1 cellular context compared by ENCODE assay signal in the genomic region with DNA sequence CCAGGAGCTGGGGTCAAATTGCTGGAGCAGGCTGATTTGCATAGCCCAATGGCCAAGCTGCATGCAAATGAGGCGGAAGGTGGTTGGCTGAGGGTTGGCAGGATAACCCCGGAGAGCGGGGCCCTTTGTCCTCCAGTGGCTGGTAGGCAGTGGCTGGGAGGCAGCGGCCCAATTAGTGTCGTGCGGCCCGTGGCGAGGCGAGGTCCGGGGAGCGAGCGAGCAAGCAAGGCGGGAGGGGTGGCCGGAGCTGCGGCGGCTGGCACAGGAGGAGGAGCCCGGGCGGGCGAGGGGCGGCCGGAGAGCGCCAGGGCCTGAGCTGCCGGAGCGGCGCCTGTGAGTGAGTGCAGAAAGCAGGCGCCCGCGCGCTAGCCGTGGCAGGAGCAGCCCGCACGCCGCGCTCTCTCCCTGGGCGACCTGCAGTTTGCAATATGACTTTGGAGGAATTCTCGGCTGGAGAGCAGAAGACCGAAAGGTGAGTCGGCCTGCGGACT.
TF ChIP-seq lines count a peak whose summit lies in the region.

TSS of gene GADD45A (plus strand) at position 135 of the 491 bp plus-strand sequence. CDS start at position 429, 294 bp downstream.

TF ChIP-seq in K562, 482 proteins besides CTCF, POLR2A, EP300 and RAD21 (continued from another document and continues in another):
- no peak for TF ChIP-seq MIER1 (IDR thresholded peaks at IDR 0.05; ENCODE audit: low read depth)
- no peak for TF ChIP-seq ZNF253 (CRISPR knock-in tag; conservative IDR thresholded peaks at IDR 0.05)
- peak; percentile 88 for TF ChIP-seq CHCHD3 (CRISPR knock-in tag; IDR thresholded peaks at IDR 0.05)
- peak; percentile 67 for TF ChIP-seq TFAP4 (CRISPR knock-in tag; IDR thresholded peaks at IDR 0.05; ENCODE audit: borderline replicate concordance)
- TF ChIP-seq, protein P1, sequence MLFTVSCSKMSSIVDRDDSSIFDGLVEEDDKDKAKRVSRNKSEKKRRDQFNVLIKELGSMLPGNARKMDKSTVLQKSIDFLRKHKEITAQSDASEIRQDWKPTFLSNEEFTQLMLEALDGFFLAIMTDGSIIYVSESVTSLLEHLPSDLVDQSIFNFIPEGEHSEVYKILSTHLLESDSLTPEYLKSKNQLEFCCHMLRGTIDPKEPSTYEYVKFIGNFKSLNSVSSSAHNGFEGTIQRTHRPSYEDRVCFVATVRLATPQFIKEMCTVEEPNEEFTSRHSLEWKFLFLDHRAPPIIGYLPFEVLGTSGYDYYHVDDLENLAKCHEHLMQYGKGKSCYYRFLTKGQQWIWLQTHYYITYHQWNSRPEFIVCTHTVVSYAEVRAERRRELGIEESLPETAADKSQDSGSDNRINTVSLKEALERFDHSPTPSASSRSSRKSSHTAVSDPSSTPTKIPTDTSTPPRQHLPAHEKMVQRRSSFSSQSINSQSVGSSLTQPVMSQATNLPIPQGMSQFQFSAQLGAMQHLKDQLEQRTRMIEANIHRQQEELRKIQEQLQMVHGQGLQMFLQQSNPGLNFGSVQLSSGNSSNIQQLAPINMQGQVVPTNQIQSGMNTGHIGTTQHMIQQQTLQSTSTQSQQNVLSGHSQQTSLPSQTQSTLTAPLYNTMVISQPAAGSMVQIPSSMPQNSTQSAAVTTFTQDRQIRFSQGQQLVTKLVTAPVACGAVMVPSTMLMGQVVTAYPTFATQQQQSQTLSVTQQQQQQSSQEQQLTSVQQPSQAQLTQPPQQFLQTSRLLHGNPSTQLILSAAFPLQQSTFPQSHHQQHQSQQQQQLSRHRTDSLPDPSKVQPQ (CRISPR knock-in tag; IDR thresholded peaks at IDR 0.05; ENCODE audit: borderline replicate concordance) = no peak
- no peak for TF ChIP-seq TEAD2 (tag; IDR thresholded peaks at IDR 0.05)
- TF ChIP-seq ZNF699 (CRISPR knock-in tag; IDR thresholded peaks at IDR 0.05; ENCODE audit: insufficient replicate concordance) = no peak
- no peak for TF ChIP-seq IFI16 (CRISPR knock-in tag; IDR thresholded peaks at IDR 0.05)
- peak in 1 of 2 experiments; percentile 73; a peak in 1 of 4 replicates for TF ChIP-seq ZMIZ1 (IDR thresholded peaks at IDR 0.05; ENCODE audit: low read depth in 2 of 2, low read length in 2 of 2)
- no peak for TF ChIP-seq EP400 (IDR thresholded peaks at IDR 0.05)
- TF ChIP-seq ARID4B (CRISPR knock-in tag; IDR thresholded peaks at IDR 0.05) = no peak
- no peak for TF ChIP-seq ZFP1 (CRISPR knock-in tag; IDR thresholded peaks at IDR 0.05)
- TF ChIP-seq ARID3A (IDR thresholded peaks at IDR 0.05; ENCODE audit: borderline replicate concordance, low read depth, low read length) = no peak
- TF ChIP-seq, protein P2, sequence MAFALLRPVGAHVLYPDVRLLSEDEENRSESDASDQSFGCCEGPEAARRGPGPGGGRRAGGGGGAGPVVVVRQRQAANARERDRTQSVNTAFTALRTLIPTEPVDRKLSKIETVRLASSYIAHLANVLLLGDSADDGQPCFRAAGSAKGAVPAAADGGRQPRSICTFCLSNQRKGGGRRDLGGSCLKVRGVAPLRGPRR (CRISPR knock-in tag; IDR thresholded peaks at IDR 0.05) = no peak
- TF ChIP-seq RFX5 (IDR thresholded peaks at IDR 0.05; ENCODE audit: low read depth, low read length) = no peak
- no peak for TF ChIP-seq JUNB (CRISPR knock-in tag; conservative IDR thresholded peaks at IDR 0.05)
- no peak for TF ChIP-seq MAFK (IDR thresholded peaks at IDR 0.05; ENCODE audit: low read length)
- TF ChIP-seq BRF1 (IDR thresholded peaks at IDR 0.05; ENCODE audit: borderline replicate concordance, extremely low read depth, insufficient read length) = no peak
- TF ChIP-seq KLF1 (tag; IDR thresholded peaks at IDR 0.05) = no peak
- TF ChIP-seq NCOR1 (IDR thresholded peaks at IDR 0.05) = peak; percentile 66
- TF ChIP-seq ZNF444 (CRISPR knock-in tag; IDR thresholded peaks at IDR 0.05) = no peak
- TF ChIP-seq CBX2 (IDR thresholded peaks at IDR 0.05; ENCODE audit: insufficient read depth, low read length, poor library complexity, severe bottlenecking) = no peak
- TF ChIP-seq, protein P3, sequence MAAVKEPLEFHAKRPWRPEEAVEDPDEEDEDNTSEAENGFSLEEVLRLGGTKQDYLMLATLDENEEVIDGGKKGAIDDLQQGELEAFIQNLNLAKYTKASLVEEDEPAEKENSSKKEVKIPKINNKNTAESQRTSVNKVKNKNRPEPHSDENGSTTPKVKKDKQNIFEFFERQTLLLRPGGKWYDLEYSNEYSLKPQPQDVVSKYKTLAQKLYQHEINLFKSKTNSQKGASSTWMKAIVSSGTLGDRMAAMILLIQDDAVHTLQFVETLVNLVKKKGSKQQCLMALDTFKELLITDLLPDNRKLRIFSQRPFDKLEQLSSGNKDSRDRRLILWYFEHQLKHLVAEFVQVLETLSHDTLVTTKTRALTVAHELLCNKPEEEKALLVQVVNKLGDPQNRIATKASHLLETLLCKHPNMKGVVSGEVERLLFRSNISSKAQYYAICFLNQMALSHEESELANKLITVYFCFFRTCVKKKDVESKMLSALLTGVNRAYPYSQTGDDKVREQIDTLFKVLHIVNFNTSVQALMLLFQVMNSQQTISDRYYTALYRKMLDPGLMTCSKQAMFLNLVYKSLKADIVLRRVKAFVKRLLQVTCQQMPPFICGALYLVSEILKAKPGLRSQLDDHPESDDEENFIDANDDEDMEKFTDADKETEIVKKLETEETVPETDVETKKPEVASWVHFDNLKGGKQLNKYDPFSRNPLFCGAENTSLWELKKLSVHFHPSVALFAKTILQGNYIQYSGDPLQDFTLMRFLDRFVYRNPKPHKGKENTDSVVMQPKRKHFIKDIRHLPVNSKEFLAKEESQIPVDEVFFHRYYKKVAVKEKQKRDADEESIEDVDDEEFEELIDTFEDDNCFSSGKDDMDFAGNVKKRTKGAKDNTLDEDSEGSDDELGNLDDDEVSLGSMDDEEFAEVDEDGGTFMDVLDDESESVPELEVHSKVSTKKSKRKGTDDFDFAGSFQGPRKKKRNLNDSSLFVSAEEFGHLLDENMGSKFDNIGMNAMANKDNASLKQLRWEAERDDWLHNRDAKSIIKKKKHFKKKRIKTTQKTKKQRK (IDR thresholded peaks at IDR 0.05; ENCODE audit: borderline replicate concordance, low read depth, low read length) = no peak
- TF ChIP-seq ZNF274 (IDR thresholded peaks at IDR 0.05; ENCODE audit: borderline replicate concordance, low read depth, low read length) = no peak
- TF ChIP-seq ZNF586 (CRISPR knock-in tag; conservative IDR thresholded peaks at IDR 0.05) = no peak
- no peak for TF ChIP-seq PTTG1 (tag; IDR thresholded peaks at IDR 0.05; ENCODE audit: low read depth)
- no peak for TF ChIP-seq EWSR1 (IDR thresholded peaks at IDR 0.05; ENCODE audit: borderline replicate concordance, low read depth, partially characterized antibody)
- no peak for TF ChIP-seq SFPQ (IDR thresholded peaks at IDR 0.05; ENCODE audit: low read depth, low read length)
- TF ChIP-seq, protein P4, sequence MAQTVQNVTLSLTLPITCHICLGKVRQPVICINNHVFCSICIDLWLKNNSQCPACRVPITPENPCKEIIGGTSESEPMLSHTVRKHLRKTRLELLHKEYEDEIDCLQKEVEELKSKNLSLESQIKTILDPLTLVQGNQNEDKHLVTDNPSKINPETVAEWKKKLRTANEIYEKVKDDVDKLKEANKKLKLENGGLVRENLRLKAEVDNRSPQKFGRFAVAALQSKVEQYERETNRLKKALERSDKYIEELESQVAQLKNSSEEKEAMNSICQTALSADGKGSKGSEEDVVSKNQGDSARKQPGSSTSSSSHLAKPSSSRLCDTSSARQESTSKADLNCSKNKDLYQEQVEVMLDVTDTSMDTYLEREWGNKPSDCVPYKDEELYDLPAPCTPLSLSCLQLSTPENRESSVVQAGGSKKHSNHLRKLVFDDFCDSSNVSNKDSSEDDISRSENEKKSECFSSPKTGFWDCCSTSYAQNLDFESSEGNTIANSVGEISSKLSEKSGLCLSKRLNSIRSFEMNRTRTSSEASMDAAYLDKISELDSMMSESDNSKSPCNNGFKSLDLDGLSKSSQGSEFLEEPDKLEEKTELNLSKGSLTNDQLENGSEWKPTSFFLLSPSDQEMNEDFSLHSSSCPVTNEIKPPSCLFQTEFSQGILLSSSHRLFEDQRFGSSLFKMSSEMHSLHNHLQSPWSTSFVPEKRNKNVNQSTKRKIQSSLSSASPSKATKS (CRISPR knock-in tag; IDR thresholded peaks at IDR 0.05) = no peak
